ENCODE assay signal across 20 cellular contexts in the genomic region with DNA sequence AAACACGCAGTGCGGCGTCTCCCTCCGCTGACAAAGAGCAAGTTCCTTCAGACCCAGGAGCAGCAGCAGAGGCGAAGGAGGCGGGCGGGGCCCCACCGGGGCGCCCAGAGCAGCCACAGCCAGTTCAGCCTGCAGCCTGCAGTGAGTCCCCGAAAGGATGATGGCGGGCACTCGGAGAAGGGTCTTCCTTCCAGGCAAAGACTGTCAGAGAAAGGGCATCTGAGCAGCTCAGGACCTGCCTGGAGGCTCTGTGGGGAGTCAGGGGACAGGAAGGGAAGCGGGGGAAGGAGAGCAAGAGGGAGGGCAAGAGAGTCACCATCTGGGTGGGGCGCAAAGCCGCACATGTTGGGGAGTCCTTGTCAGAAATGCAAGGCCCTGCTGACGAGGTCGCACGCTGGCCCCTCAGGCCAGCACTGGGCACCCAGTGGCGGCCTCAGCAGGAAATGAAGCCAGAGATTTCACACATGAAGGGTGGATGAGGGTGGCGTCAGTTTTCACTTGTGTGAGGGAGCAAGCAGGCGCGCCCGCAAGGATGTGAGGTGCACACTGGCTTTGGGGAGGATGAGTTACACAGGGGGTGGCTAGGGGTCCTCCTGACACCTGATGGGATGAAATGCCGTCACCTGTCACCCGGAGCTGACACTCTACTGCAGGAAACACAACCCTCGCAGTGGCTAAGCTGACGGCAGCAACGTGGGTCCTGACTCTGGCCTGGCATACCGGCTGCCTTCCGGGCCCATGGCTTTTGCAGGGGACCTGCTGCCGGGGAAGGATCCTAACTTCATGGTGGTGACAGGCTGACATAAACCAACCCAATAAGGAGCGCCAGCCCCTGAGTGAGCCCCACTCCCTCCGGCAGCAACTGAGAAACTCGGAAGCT. TPM values are rescaled to one million over a fixed set of nuclear protein-coding genes. Genes with fewer than 3 reads are reported as not detected.
"Had no signal": no experiment of that assay in that cellular context is flagged by ENCODE, and none has a peak within 500 bp of the region (broad histone marks: within the 10 kb centered on the region; RNA-seq: fewer than 3 reads in every experiment).

No MANE protein-coding gene starts in this region.

- H3K9me3 Mint-ChIP-seq: activated CD8-positive, alpha-beta T cell treated with anti-CD3 and anti-CD28 coated beads for 36 hours; activated naive CD8-positive, alpha-beta T cell treated with anti-CD3 and anti-CD28 coated beads, Interleukin-2, amount 10 ng/mL, durations not matched to agents 7 days and 5 days; activated T-cell treated with anti-CD3 and anti-CD28 coated beads, Interleukin-2, amount 50 U/mL, for 72 hours; stimulated activated memory B cell treated with anti-CD40 and anti-IgM and Interleukin-4, amounts not matched to agents 10 μg/mL and 1 μg/mL and 100 μg/mL, for 72 hours; T-cell had no signal

- H3K4me3 ChIP-seq: ascending aorta, coronary artery, tibial artery, vagina had no signal

- H3K27ac ChIP-seq: ascending aorta, coronary artery, tibial artery, vagina had no signal

- ATAC-seq: activated CD8-positive, alpha-beta T cell treated with anti-CD3 and anti-CD28 coated beads for 36 hours; activated T-cell treated with anti-CD3 and anti-CD28 coated beads, Interleukin-2, amount 50 U/mL, for 72 hours; stimulated activated memory B cell treated with anti-CD40 and anti-IgM and Interleukin-4, amounts not matched to agents 10 μg/mL and 1 μg/mL and 100 μg/mL, for 72 hours; T-cell had no signal

- FAIRE-seq: small intestine had no signal

- H3K4me3 Mint-ChIP-seq: activated CD8-positive, alpha-beta T cell treated with anti-CD3 and anti-CD28 coated beads for 36 hours; activated naive CD8-positive, alpha-beta T cell treated with anti-CD3 and anti-CD28 coated beads, Interleukin-2, amount 10 ng/mL, durations not matched to agents 7 days and 5 days; activated T-cell treated with anti-CD3 and anti-CD28 coated beads, Interleukin-2, amount 50 U/mL, for 72 hours; stimulated activated memory B cell treated with anti-CD40 and anti-IgM and Interleukin-4, amounts not matched to agents 10 μg/mL and 1 μg/mL and 100 μg/mL, for 72 hours; T-cell had no signal

- H3K27me3 Mint-ChIP-seq: activated CD8-positive, alpha-beta T cell treated with anti-CD3 and anti-CD28 coated beads for 36 hours; stimulated activated memory B cell treated with anti-CD40 and anti-IgM and Interleukin-4, amounts not matched to agents 10 μg/mL and 1 μg/mL and 100 μg/mL, for 72 hours; T-cell had no signal

- H3K27ac Mint-ChIP-seq: activated CD8-positive, alpha-beta T cell treated with anti-CD3 and anti-CD28 coated beads for 36 hours; activated naive CD8-positive, alpha-beta T cell treated with anti-CD3 and anti-CD28 coated beads, Interleukin-2, amount 10 ng/mL, durations not matched to agents 7 days and 5 days; activated T-cell treated with anti-CD3 and anti-CD28 coated beads, Interleukin-2, amount 50 U/mL, for 72 hours; stimulated activated memory B cell treated with anti-CD40 and anti-IgM and Interleukin-4, amounts not matched to agents 10 μg/mL and 1 μg/mL and 100 μg/mL, for 72 hours; T-cell had no signal

- H3K9me3 ChIP-seq: ascending aorta, tibial artery, vagina had no signal

- H3K27me3 ChIP-seq: ascending aorta, tibial artery, vagina had no signal

- DNase-seq: activated CD4-positive, alpha-beta T cell treated with anti-CD3 and anti-CD28 coated beads for 4 hours; activated CD8-positive, alpha-beta memory T cell treated with anti-CD3 and anti-CD28 coated beads, Interleukin-2, amount 50 U/mL, for 4 hours; activated CD8-positive, alpha-beta T cell treated with anti-CD3 and anti-CD28 coated beads for 36 hours; activated gamma-delta T cell treated with Interleukin-2 at 50 U/mL for 16 hours; activated naive CD8-positive, alpha-beta T cell treated with anti-CD3 and anti-CD28 coated beads, Interleukin-2, amount 10 ng/mL, durations not matched to agents 7 days and 5 days; activated T-cell treated with anti-CD3 and anti-CD28 coated beads, Interleukin-2, amount 50 U/mL, for 72 hours; effector CD8-positive, alpha-beta T cell; hypothalamus; small intestine; T-cell; T1000; tibial artery had no signal

RNA-seq across cellular contexts. Expression of gene SMIM1, which starts 17.1 kb away (rescaled TPM):
- total RNA-seq: ascending aorta, vagina had no signal

RNA-seq across cellular contexts. Expression of gene CCDC27, which starts 37.4 kb away (rescaled TPM):
- total RNA-seq: activated CD8-positive, alpha-beta T cell treated with anti-CD3 and anti-CD28 coated beads for 36 hours; activated naive CD8-positive, alpha-beta T cell treated with anti-CD3 and anti-CD28 coated beads, Interleukin-2, amount 10 ng/mL, durations not matched to agents 7 days and 5 days; activated T-cell treated with anti-CD3 and anti-CD28 coated beads, Interleukin-2, amount 50 U/mL, for 72 hours; ascending aorta; epithelial cell of proximal tubule; glomerular endothelial cell; mesenteric fat pad; T-cell; vagina had no signal
- polyA plus RNA-seq: right cardiac atrium had no signal
